ENCODE assay signal across 9 cellular contexts in genomic region chrX:87517571-87518141, GRCh38. TPM values are rescaled to one million over a fixed set of nuclear protein-coding genes. Genes with fewer than 3 reads are reported as not detected.
DNase-seq lines count a peak whose midpoint lies in the region; ATAC-seq and TF ChIP-seq lines count a peak whose summit lies in the region.
"Had no signal": no experiment of that assay in that cellular context is flagged by ENCODE, and none has a peak within 500 bp of the region (broad histone marks: within the 10 kb centered on the region; RNA-seq: fewer than 3 reads in every experiment).

Gene KLHL4 (plus strand): TSS chrX:87517802. CDS start chrX:87517894, 92 bp downstream.

- peak within 1 kb of the TSS; percentile 68 for H3K4me3 ChIP-seq in PC-3 (ENCODE audit: low read length)

- TF ChIP-seq CTCF in PC-3 (conservative IDR thresholded peaks at IDR 0.05; ENCODE audit: low read depth, low read length) (no peak), omental fat pad (IDR thresholded peaks at IDR 0.05) (no peak)

- H3K4me1 Mint-ChIP-seq in immature natural killer cell = no peaks in the 10 kb centered on the region
- H3K4me1 Mint-ChIP-seq: activated naive CD4-positive, alpha-beta T cell treated with anti-CD3 and anti-CD28 coated beads, Interleukin-2, amount 50 U/mL, for 24 hours had no signal

- CTCF ChIA-PET in PC-3 (lab: Charles Lee) = no interaction called here

- ATAC-seq in GM18868 (IDR thresholded peaks at IDR 0.05; ENCODE audit: unreplicated experiment) = peak; percentile 50
- peak; percentile 85 for ATAC-seq in PC-3
- ATAC-seq in omental fat pad (ENCODE audit: low FRiP score) = peak; percentile 60
- ATAC-seq in GM21737 (IDR thresholded peaks at IDR 0.05; ENCODE audit: unreplicated experiment) = no peak

- H3K27me3 Mint-ChIP-seq in immature natural killer cell (ENCODE audit: low read depth in 3 of 3) = peaks cover 0 to 3% (median 2%) of the 10 kb centered on the region in 3 donors
- H3K27me3 Mint-ChIP-seq: activated naive CD4-positive, alpha-beta T cell treated with anti-CD3 and anti-CD28 coated beads, Interleukin-2, amount 50 U/mL, for 24 hours had no signal

- no peaks in the 10 kb centered on the region for H3K9me3 ChIP-seq in PC-3 (ENCODE audit: low read length)

- H3K36me3 Mint-ChIP-seq in immature natural killer cell = no peaks in the 10 kb centered on the region
- H3K36me3 Mint-ChIP-seq: activated naive CD4-positive, alpha-beta T cell treated with anti-CD3 and anti-CD28 coated beads, Interleukin-2, amount 50 U/mL, for 24 hours had no signal

- H3K36me3 ChIP-seq in PC-3 (ENCODE audit: low read depth, low read length) = no peaks in the 10 kb centered on the region

- peak within 1 kb of the TSS; percentile 58 for H2AFZ ChIP-seq in PC-3 (ENCODE audit: low read length)

- H3K27ac Mint-ChIP-seq in immature natural killer cell = no peak within 1 kb of the TSS
- H3K27ac Mint-ChIP-seq: activated naive CD4-positive, alpha-beta T cell treated with anti-CD3 and anti-CD28 coated beads, Interleukin-2, amount 50 U/mL, for 24 hours had no signal

- H3K9me3 Mint-ChIP-seq in immature natural killer cell = no peaks in the 10 kb centered on the region
- H3K9me3 Mint-ChIP-seq: activated naive CD4-positive, alpha-beta T cell treated with anti-CD3 and anti-CD28 coated beads, Interleukin-2, amount 50 U/mL, for 24 hours had no signal

- POLR2A ChIA-PET in PC-3 (lab: Charles Lee; ENCODE audit: unreplicated experiment) = interaction anchor here (0.6 kb wide), 1 partner anchor 19 kb away, joined by 3 read pairs; no protein-coding TSS in a partner anchor

- H3K79me2 ChIP-seq in PC-3 (ENCODE audit: low read length) = no peaks in the 10 kb centered on the region

- H3K9ac ChIP-seq in PC-3 (ENCODE audit: low read length) = peak within 1 kb of the TSS; percentile 58

- H3K27ac ChIP-seq in PC-3 (ENCODE audit: low read length) = peak within 1 kb of the TSS; percentile 83

- H3K4me2 ChIP-seq in PC-3 (ENCODE audit: low read length) = peak within 1 kb of the TSS; percentile 87

- H3F3A ChIP-seq in PC-3 (ENCODE audit: low read length, unreplicated experiment) = no peaks in the 10 kb centered on the region

- DNase-seq in PC-3 = peak; percentile 70
- DNase-seq in fibroblast of the conjunctiva (ENCODE audit: low read depth) = peak; percentile 55
- no peak for DNase-seq in omental fat pad (ENCODE audit: low spot score)
- no peak for DNase-seq in stimulated activated CD4-positive, alpha-beta T cell treated with anti-CD3 and anti-CD28 coated beads, Interleukin-4, amount 100 ng/mL, for 1 hour
- no peak for DNase-seq in immature natural killer cell
- no peak for DNase-seq in hepatic stellate cell (ENCODE audit: low spot score)

- H3K9me2 ChIP-seq in PC-3 (replicated peaks; ENCODE audit: low read length) = no peaks in the 10 kb centered on the region

- no peak within 1 kb of the TSS for H3K4me3 Mint-ChIP-seq in immature natural killer cell
- H3K4me3 Mint-ChIP-seq: activated naive CD4-positive, alpha-beta T cell treated with anti-CD3 and anti-CD28 coated beads, Interleukin-2, amount 50 U/mL, for 24 hours had no signal

- no peaks in the 10 kb centered on the region for H3K27me3 ChIP-seq in PC-3 (ENCODE audit: low read length)

- no peaks in the 10 kb centered on the region for H4K20me1 ChIP-seq in PC-3 (ENCODE audit: low read length)

- BruUV-seq in PC-3 (replicated peaks; lab: Mats Ljungman, UMichigan) = TSS peak; percentile 72

- intact Hi-C loops in PC-3 (cut with micrococcal nuclease) = loop anchor here (1.0 to 5.0 kb wide), 4 partner anchors 55 to 179 kb away; no protein-coding TSS in a partner anchor

- peaks cover 17% of the 10 kb centered on the region for H3K4me1 ChIP-seq in PC-3 (ENCODE audit: insufficient read depth, low read length)

RNA-seq across cellular contexts. Expression of gene KLHL4, which starts in this region (rescaled TPM):
- total RNA-seq in PC-3 (2014; rRNA removed) (1.0 and 1.1 TPM in 2 replicates), omental fat pad (1 to 10 TPM; 1.2 to 5.5 (median 2.4) TPM)
- under 1 TPM in 1 of 3 donors, not detected in 2; 0.51 TPM for polyA plus RNA-seq in immature natural killer cell

Comparison
In these comparisons a context has a peak if more than half of its experiments do, and no peak if none do; other contexts are left out.
1. DNase-seq: peak in PC-3 (single experiment) and fibroblast of the conjunctiva (single experiment); none in omental fat pad (single experiment), stimulated activated CD4-positive, alpha-beta T cell treated with anti-CD3 and anti-CD28 coated beads, Interleukin-4, amount 100 ng/mL, for 1 hour (single experiment), immature natural killer cell (0 of 3) and hepatic stellate cell (single experiment).